In the genomic region with DNA sequence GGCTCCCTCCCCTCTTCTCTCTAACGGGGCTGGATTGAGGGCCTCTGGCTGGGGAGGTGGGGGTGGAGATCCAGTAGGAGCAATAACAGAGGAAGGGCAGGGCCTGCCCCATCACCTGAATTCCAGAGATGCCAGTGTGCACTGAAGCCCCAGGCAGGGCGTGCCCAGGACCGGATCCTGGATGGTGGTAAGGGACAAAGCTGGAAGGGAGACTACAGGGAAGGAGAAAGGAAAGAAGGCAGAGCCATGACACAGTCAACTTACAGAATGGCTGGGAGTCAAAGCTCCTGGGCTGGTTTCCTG, we compare ENCODE assay signal across 13 cellular contexts. TPM values are rescaled to one million over a fixed set of nuclear protein-coding genes. Genes with fewer than 3 reads are reported as not detected.
DNase-seq lines count a peak whose midpoint lies in the region; ATAC-seq, FAIRE-seq and TF ChIP-seq lines count a peak whose summit lies in the region.
"Had no signal": no experiment of that assay in that cellular context is flagged by ENCODE, and none has a peak within 500 bp of the region (broad histone marks: within the 10 kb centered on the region; RNA-seq: fewer than 3 reads in every experiment).

No MANE protein-coding gene starts in this region.

- no peaks in the 10 kb centered on the region for H3K27me3 Mint-ChIP-seq in astrocyte (ENCODE audit: low read depth, unreplicated experiment)

- no peak for TF ChIP-seq CTCF in astrocyte (IDR thresholded peaks at IDR 0.05; ENCODE audit: insufficient read depth, low read depth, low read length)

- H3K14ac ChIP-seq in trophoblast cell (ENCODE audit: low read length): no peak overlapping the region

- H3K4me1 Mint-ChIP-seq in astrocyte (ENCODE audit: low read depth, unreplicated experiment): peaks cover 13% of the 10 kb centered on the region

- H3K36me3 Mint-ChIP-seq in astrocyte (ENCODE audit: low read depth, unreplicated experiment): no peaks in the 10 kb centered on the region

- no peak overlapping the region for H3K23ac ChIP-seq in trophoblast cell (ENCODE audit: low read length)

- no peaks in the 10 kb centered on the region for H3K27me3 ChIP-seq in astrocyte (ENCODE audit: insufficient read depth, low read length)
- no peaks in the 10 kb centered on the region for H3K27me3 ChIP-seq in trophoblast cell (ENCODE audit: insufficient read depth, low read length)
- H3K27me3 ChIP-seq: sigmoid colon had no signal

- peak overlapping the region; percentile 59 for H2BK12ac ChIP-seq in trophoblast cell (ENCODE audit: low read length)

- H3K79me2 ChIP-seq in astrocyte (ENCODE audit: insufficient read depth, low read length) (peaks cover 22% of the 10 kb centered on the region), trophoblast cell (ENCODE audit: control insufficient read depth, insufficient read depth, low read length, poor library complexity) (peaks cover 7% of the 10 kb centered on the region)

- no peak overlapping the region for H4K12ac ChIP-seq in trophoblast cell (ENCODE audit: low read depth, low read length)

- no peak for TF ChIP-seq POLR2A in H54 (IDR thresholded peaks at IDR 0.05; ENCODE audit: low read depth, low read length)

- no peak overlapping the region for H2BK120ac ChIP-seq in trophoblast cell (ENCODE audit: insufficient read depth, low read length, poor library complexity)

- no peak overlapping the region for H4K8ac ChIP-seq in trophoblast cell (ENCODE audit: low read depth, low read length)

- H2AFZ ChIP-seq in astrocyte (ENCODE audit: low read depth, low read length) (no peak overlapping the region), trophoblast cell (ENCODE audit: insufficient read depth, low read length, poor library complexity) (peak overlapping the region; percentile 23)

- peak overlapping the region; percentile 68 for H3K27ac Mint-ChIP-seq in astrocyte (ENCODE audit: unreplicated experiment)

- H3K9ac ChIP-seq in astrocyte (ENCODE audit: low read length) (no peak overlapping the region), trophoblast cell (ENCODE audit: low read length) (no peak overlapping the region)

- peaks cover 12% of the 10 kb centered on the region for H4K20me1 ChIP-seq in astrocyte (ENCODE audit: insufficient read depth, low read length)

- no peak overlapping the region for H3K4me3 ChIP-seq in astrocyte (ENCODE audit: insufficient read depth, low read depth, low read length)
- H3K4me3 ChIP-seq in trophoblast cell (ENCODE audit: low read depth, low read length): no peak overlapping the region
- H3K4me3 ChIP-seq: sigmoid colon had no signal

- H3K4me3 Mint-ChIP-seq in astrocyte (ENCODE audit: unreplicated experiment): no peak overlapping the region

- H3K4me2 ChIP-seq in astrocyte (ENCODE audit: low read length) (no peak overlapping the region), trophoblast cell (ENCODE audit: low read length) (peak overlapping the region; percentile 37)

- peaks cover 4% of the 10 kb centered on the region for H3K9me3 Mint-ChIP-seq in astrocyte (ENCODE audit: unreplicated experiment)

- no peak for ATAC-seq in stimulated activated naive CD8-positive, alpha-beta T cell treated with anti-CD3 and anti-CD28 coated beads, Interleukin-15, Interleukin-2, amounts not matched to agents 100 U/mL and 50 U/mL, for 24 hours
- ATAC-seq in HG03460 (IDR thresholded peaks at IDR 0.05; ENCODE audit: unreplicated experiment): no peak

- no peak overlapping the region for H3K18ac ChIP-seq in trophoblast cell (ENCODE audit: low read length)

- H3K4me1 ChIP-seq in astrocyte (ENCODE audit: insufficient read depth, low read length) (peaks cover 7% of the 10 kb centered on the region), trophoblast cell (ENCODE audit: control insufficient read depth in 1 of 2, insufficient read depth in 2 of 2, low read length in 2 of 2) (peaks cover 12 to 14% of the 10 kb centered on the region in 2 experiments)

- H3K9me3 ChIP-seq in astrocyte (ENCODE audit: insufficient read depth, low read depth, low read length) (no peaks in the 10 kb centered on the region), trophoblast cell (ENCODE audit: insufficient read depth, low read depth, low read length) (peaks cover 6% of the 10 kb centered on the region)
- H3K9me3 ChIP-seq: sigmoid colon had no signal

- peak overlapping the region; percentile 42 for H2AK5ac ChIP-seq in trophoblast cell (ENCODE audit: low read length)

- WGBS in trophoblast cell (ENCODE audit: extremely low coverage, insufficient coverage, insufficient read length): no CpG with 5 or more reads among the region's 3 CpGs

- H3K79me1 ChIP-seq in trophoblast cell (ENCODE audit: low read length): peaks cover 17% of the 10 kb centered on the region

- FAIRE-seq in H54 (lab: Jason Lieb, UNC): no peak
- FAIRE-seq in astrocyte (lab: Jason Lieb, UNC): no peak
- FAIRE-seq: D721Med, GM12892 had no signal

- H4K91ac ChIP-seq in trophoblast cell (ENCODE audit: low read depth, low read length): peak overlapping the region; percentile 17

- no peaks in the 10 kb centered on the region for H3K36me3 ChIP-seq in astrocyte (ENCODE audit: insufficient read depth, low read length)
- peaks cover under 1% of the 10 kb centered on the region in 2 experiments for H3K36me3 ChIP-seq in trophoblast cell (ENCODE audit: control insufficient read depth in 1 of 2, insufficient read depth in 2 of 2, low read length in 2 of 2)
- H3K36me3 ChIP-seq: sigmoid colon had no signal

- DNase-seq in H54 (ENCODE audit: insufficient read length, low spot score) (peak; percentile 49), astrocyte (ENCODE audit: low read depth) (no peak), iPS-NIHi11 (ENCODE audit: low spot score) (peak; percentile 44), trophoblast cell (peak; percentile 70 to 81), DMS 273 (lab: John Stamatoyannopoulos, UW; ENCODE audit: unreplicated experiment) (no peak), NCI-H82 (lab: John Stamatoyannopoulos, UW) (no peak)
- no peak for DNase-seq in stimulated activated naive CD8-positive, alpha-beta T cell treated with anti-CD3 and anti-CD28 coated beads, Interleukin-15, Interleukin-2, amounts not matched to agents 100 U/mL and 50 U/mL, for 24 hours
- DNase-seq: activated naive CD4-positive, alpha-beta T cell; SHP77 treated with DMSO at 0.1 percent for 48 hours; sigmoid colon had no signal

- H3K27ac ChIP-seq in astrocyte (ENCODE audit: low read depth, low read length) (no peak overlapping the region), trophoblast cell (ENCODE audit: low read depth, low read length) (no peak overlapping the region)

- no peak overlapping the region for H2BK5ac ChIP-seq in trophoblast cell (ENCODE audit: low read depth, low read length, poor library complexity)

- H3K4ac ChIP-seq in trophoblast cell (ENCODE audit: low read depth, low read length): no peak overlapping the region

RNA-seq across cellular contexts. Expression of gene TMEM139, which starts 0.6 kb away (rescaled TPM):
- 0.20 TPM in 1 of 2 replicates, not detected in the other for total RNA-seq in astrocyte
- polyA plus RNA-seq in trophoblast cell (2013): 1.1 and 1.4 TPM in 2 replicates

RNA-seq across cellular contexts. Expression of gene CASP2, which starts 2.7 kb away (rescaled TPM):
- total RNA-seq in astrocyte: 32.6 and 38.0 TPM in 2 replicates
- 23.1 and 23.8 TPM in 2 replicates for polyA plus RNA-seq in trophoblast cell (2013)

RNA-seq across cellular contexts. Expression of gene GSTK1, which starts 22.2 kb away (rescaled TPM):
- total RNA-seq in astrocyte: 97.5 and 102 TPM in 2 replicates
- 130 and 132 TPM in 2 replicates for polyA plus RNA-seq in trophoblast cell (2013)

RNA-seq across cellular contexts. Expression of gene CLCN1, which starts 30.5 kb away (rescaled TPM):
- total RNA-seq in astrocyte: not detected in 2 replicates
- polyA plus RNA-seq in trophoblast cell (2013): 0.03 TPM in 2 replicates

Comparison
In these comparisons a context has a peak if more than half of its experiments do, and no peak if none do; other contexts are left out.
1. DNase-seq: peak in H54 (single experiment), iPS-NIHi11 (single experiment) and trophoblast cell (2 of 2); none in astrocyte (single experiment), stimulated activated naive CD8-positive, alpha-beta T cell treated with anti-CD3 and anti-CD28 coated beads, Interleukin-15, Interleukin-2, amounts not matched to agents 100 U/mL and 50 U/mL, for 24 hours (single experiment), DMS 273 (single experiment) and NCI-H82 (single experiment).